11 cellular contexts compared by ENCODE assay signal in genomic region chr1:110566836-110567235, GRCh38. TPM values are rescaled to one million over a fixed set of nuclear protein-coding genes. Genes with fewer than 3 reads are reported as not detected.
"Had no signal": no experiment of that assay in that cellular context is flagged by ENCODE, and none has a peak within 500 bp of the region (broad histone marks: within the 10 kb centered on the region; RNA-seq: fewer than 3 reads in every experiment).

No MANE protein-coding gene starts in this region.

- H3K4me1 ChIP-seq: HAP-1 had no signal

- ATAC-seq: HCT116 had no signal

- H2AFZ ChIP-seq: GM23248 had no signal

- H3K9ac ChIP-seq: GM23248, KMS-11 had no signal

- H3K4me3 ChIP-seq: GM23248, HAP-1 had no signal

- H3K36me3 ChIP-seq: HAP-1 had no signal

- H3K27ac ChIP-seq: GM23248, HL-60, KMS-11 had no signal

- H3K9me3 ChIP-seq: HAP-1 had no signal

- H3K4me2 ChIP-seq: KMS-11 had no signal

- DNase-seq: GM23248, GOT3, H7, IMR-90, KBM-7 had no signal

RNA-seq across cellular contexts. Expression of gene KCNA2, which starts 39.3 kb away (rescaled TPM):
- total RNA-seq: GM23248, HT1080, IMR-90 had no signal
- polyA plus RNA-seq: GM23248, IMR-90 had no signal

RNA-seq across cellular contexts. Expression of gene KCNA10, which starts 47.9 kb away (rescaled TPM):
- total RNA-seq: GM23248, H4, H7, HT1080, IMR-90 had no signal
- polyA plus RNA-seq: GM23248, IMR-90 had no signal
